9 cellular contexts compared by ENCODE assay signal in the genomic region with DNA sequence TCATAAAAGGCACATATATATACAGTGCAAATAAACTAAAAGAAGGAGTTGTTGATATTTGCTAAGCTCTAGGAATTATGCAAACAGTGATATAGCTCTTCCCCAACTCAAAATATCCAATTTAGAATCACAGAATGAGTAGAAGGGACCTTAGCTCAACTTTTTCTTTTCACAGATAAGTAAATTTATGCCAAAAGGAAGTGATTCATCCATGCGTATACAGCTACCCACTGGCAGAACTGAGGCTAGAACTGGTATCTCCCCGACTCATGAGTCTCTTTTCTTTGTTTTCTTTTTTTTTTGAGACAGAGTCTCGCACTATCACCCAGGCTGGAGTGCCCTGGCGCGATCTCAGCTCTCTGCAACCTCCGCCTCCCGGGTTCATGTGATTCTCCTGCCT. TPM values are rescaled to one million over a fixed set of nuclear protein-coding genes. Genes with fewer than 3 reads are reported as not detected.
A peak's percentile ranks its signal among the peaks of the same experiment; 100 is the strongest.
DNase-seq lines count a peak whose midpoint lies in the region; ATAC-seq and TF ChIP-seq lines count a peak whose summit lies in the region.
"Had no signal": no experiment of that assay in that cellular context is flagged by ENCODE, and none has a peak within 500 bp of the region (broad histone marks: within the 10 kb centered on the region; RNA-seq: fewer than 3 reads in every experiment).

No MANE protein-coding gene starts in this region.

- no peak overlapping the region for H3K4me3 ChIP-seq in HEK293 (ENCODE audit: low read depth, low read length)
- H3K4me3 ChIP-seq: cardiac muscle cell had no signal

- H3K36me3 ChIP-seq in HEK293 (ENCODE audit: control insufficient read depth in 2 of 2, insufficient read depth in 1 of 2, low read length in 2 of 2), result peaks cover 0 to 3% of the 10 kb centered on the region in 2 experiments; a peak in 2 of 3 replicates

- peaks cover 21% of the 10 kb centered on the region for H3K36me3 Mint-ChIP-seq in activated CD4-positive, alpha-beta memory T cell treated with anti-CD3 and anti-CD28 coated beads for 36 hours

- in situ Hi-C loops in ACHN (cut with HindIII; ENCODE audit: low pct_ligation_motif_present, low pct_unique_long_range_greater_than_20kb, low sequenced_read_pairs), result no loop called here

- no peaks in the 10 kb centered on the region for H3K9me3 ChIP-seq in HEK293 (ENCODE audit: control insufficient read depth, insufficient read depth, low read depth, low read length)

- DNase-seq in ACHN, result peak; percentile 57
- peak; percentile 35 for DNase-seq in activated CD4-positive, alpha-beta memory T cell treated with anti-CD3 and anti-CD28 coated beads for 36 hours
- DNase-seq in iris pigment epithelial cell (ENCODE audit: low read depth), result peak; percentile 77
- no peak for DNase-seq in HuH-7 (ENCODE audit: low spot score)
- DNase-seq in NCI-H128 (lab: John Stamatoyannopoulos, UW; ENCODE audit: unreplicated experiment), result no peak
- DNase-seq in GOT3 (lab: John Stamatoyannopoulos, UW), result no peak
- no peak for DNase-seq in left colon

- H3K27ac ChIP-seq in HEK293 (ENCODE audit: extremely low read depth, low read depth, low read length), result no peak overlapping the region; the same call in 1 of the 2 replicates
- H3K27ac ChIP-seq: cardiac muscle cell had no signal

- POLR2A ChIA-PET in HEK293 (lab: Yijun Ruan, JAX), result interaction anchor here (1.3 kb wide), 2 partner anchors 32 to 40 kb away, joined by 4 to 5 read pairs; no protein-coding TSS in a partner anchor
- POLR2A ChIA-PET in activated CD4-positive, alpha-beta memory T cell treated with anti-CD3 and anti-CD28 coated beads for 36 hours (lab: Charles Lee), result interaction anchor here (0.7 to 2.0 kb wide), 2 partner anchors 31 to 344 kb away, joined by 5 to 11 read pairs; no protein-coding TSS in a partner anchor

- H3K4me1 Mint-ChIP-seq in activated CD4-positive, alpha-beta memory T cell treated with anti-CD3 and anti-CD28 coated beads for 36 hours (ENCODE audit: low read depth), result peaks cover 33% of the 10 kb centered on the region

- H3K27me3 Mint-ChIP-seq in activated CD4-positive, alpha-beta memory T cell treated with anti-CD3 and anti-CD28 coated beads for 36 hours, result no peaks in the 10 kb centered on the region

- no peak for ATAC-seq in left colon

- intact Hi-C loops in activated CD4-positive, alpha-beta memory T cell treated with anti-CD3 and anti-CD28 coated beads for 36 hours (cut with micrococcal nuclease), result loop anchor here (1.0 to 2.0 kb wide), 3 partner anchors 30 to 56 kb away; no protein-coding TSS in a partner anchor
- intact Hi-C loops in left colon (cut with DNase I, micrococcal nuclease), result no loop called here

- peak overlapping the region; percentile 16 for H3K4me3 Mint-ChIP-seq in activated CD4-positive, alpha-beta memory T cell treated with anti-CD3 and anti-CD28 coated beads for 36 hours

- peaks cover 4% of the 10 kb centered on the region for H3K9me3 Mint-ChIP-seq in activated CD4-positive, alpha-beta memory T cell treated with anti-CD3 and anti-CD28 coated beads for 36 hours

- no peak for TF ChIP-seq CTCF in HEK293 (tag by site-specific recombination; IDR thresholded peaks at IDR 0.05)

- H3K4me1 ChIP-seq in HEK293 (ENCODE audit: control insufficient read depth, insufficient read depth, low read length), result peaks cover 24% of the 10 kb centered on the region

- no peak overlapping the region for H3K27ac Mint-ChIP-seq in activated CD4-positive, alpha-beta memory T cell treated with anti-CD3 and anti-CD28 coated beads for 36 hours

- CTCF ChIA-PET in HEK293 (lab: Yijun Ruan, JAX), result interaction anchor here (0.7 to 1.0 kb wide), 3 partner anchors 171 to 309 kb away, joined by 3 to 5 read pairs (median 4); no protein-coding TSS in a partner anchor
- CTCF ChIA-PET in activated CD4-positive, alpha-beta memory T cell treated with anti-CD3 and anti-CD28 coated beads for 36 hours (lab: Charles Lee), result interaction anchor here (0.6 to 1.3 kb wide), 3 partner anchors 31 to 163 kb away, joined by 3 read pairs; no protein-coding TSS in a partner anchor

TF ChIP-seq in HEK293, 187 proteins besides CTCF, POLR2A, EP300 and RAD21:
- TF ChIP-seq, protein P1, sequence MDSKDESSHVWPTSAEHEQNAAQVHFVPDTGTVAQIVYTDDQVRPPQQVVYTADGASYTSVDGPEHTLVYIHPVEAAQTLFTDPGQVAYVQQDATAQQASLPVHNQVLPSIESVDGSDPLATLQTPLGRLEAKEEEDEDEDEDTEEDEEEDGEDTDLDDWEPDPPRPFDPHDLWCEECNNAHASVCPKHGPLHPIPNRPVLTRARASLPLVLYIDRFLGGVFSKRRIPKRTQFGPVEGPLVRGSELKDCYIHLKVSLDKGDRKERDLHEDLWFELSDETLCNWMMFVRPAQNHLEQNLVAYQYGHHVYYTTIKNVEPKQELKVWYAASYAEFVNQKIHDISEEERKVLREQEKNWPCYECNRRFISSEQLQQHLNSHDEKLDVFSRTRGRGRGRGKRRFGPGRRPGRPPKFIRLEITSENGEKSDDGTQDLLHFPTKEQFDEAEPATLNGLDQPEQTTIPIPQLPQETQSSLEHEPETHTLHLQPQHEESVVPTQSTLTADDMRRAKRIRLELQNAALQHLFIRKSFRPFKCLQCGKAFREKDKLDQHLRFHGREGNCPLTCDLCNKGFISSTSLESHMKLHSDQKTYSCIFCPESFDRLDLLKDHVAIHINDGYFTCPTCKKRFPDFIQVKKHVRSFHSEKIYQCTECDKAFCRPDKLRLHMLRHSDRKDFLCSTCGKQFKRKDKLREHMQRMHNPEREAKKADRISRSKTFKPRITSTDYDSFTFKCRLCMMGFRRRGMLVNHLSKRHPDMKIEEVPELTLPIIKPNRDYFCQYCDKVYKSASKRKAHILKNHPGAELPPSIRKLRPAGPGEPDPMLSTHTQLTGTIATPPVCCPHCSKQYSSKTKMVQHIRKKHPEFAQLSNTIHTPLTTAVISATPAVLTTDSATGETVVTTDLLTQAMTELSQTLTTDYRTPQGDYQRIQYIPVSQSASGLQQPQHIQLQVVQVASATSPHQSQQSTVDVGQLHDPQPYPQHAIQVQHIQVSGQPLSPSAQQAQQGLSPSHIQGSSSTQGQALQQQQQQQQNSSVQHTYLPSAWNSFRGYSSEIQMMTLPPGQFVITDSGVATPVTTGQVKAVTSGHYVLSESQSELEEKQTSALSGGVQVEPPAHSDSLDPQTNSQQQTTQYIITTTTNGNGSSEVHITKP (tag by site-specific recombination; IDR thresholded peaks at IDR 0.05), result 0 out of 2 replicates have a peak, but pooled peaks have one; percentile 20
- 0 out of 2 replicates have a peak, but pooled peaks have one; percentile 6 for TF ChIP-seq FEZF1 (tag by site-specific recombination; IDR thresholded peaks at IDR 0.05)
- TF ChIP-seq, protein P2, sequence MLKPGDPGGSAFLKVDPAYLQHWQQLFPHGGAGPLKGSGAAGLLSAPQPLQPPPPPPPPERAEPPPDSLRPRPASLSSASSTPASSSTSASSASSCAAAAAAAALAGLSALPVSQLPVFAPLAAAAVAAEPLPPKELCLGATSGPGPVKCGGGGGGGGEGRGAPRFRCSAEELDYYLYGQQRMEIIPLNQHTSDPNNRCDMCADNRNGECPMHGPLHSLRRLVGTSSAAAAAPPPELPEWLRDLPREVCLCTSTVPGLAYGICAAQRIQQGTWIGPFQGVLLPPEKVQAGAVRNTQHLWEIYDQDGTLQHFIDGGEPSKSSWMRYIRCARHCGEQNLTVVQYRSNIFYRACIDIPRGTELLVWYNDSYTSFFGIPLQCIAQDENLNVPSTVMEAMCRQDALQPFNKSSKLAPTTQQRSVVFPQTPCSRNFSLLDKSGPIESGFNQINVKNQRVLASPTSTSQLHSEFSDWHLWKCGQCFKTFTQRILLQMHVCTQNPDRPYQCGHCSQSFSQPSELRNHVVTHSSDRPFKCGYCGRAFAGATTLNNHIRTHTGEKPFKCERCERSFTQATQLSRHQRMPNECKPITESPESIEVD (tag by site-specific recombination; IDR thresholded peaks at IDR 0.05), result peak; percentile 49
- TF ChIP-seq KLF16 (tag by site-specific recombination; IDR thresholded peaks at IDR 0.05), result no peak
- TF ChIP-seq, protein P3, sequence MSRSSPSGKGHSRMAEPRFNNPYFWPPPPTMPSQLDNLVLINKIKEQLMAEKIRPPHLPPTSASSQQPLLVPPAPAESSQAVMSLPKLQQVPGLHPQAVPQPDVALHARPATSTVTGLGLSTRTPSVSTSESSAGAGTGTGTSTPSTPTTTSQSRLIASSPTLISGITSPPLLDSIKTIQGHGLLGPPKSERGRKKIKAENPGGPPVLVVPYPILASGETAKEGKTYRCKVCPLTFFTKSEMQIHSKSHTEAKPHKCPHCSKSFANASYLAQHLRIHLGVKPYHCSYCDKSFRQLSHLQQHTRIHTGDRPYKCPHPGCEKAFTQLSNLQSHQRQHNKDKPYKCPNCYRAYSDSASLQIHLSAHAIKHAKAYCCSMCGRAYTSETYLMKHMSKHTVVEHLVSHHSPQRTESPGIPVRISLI (tag by site-specific recombination; IDR thresholded peaks at IDR 0.05), result 0 out of 2 replicates have a peak, but pooled peaks have one; percentile 28

RNA-seq across cellular contexts. Expression of gene SVIL, which starts 54.2 kb away (rescaled TPM):
- 10 to 100 TPM in 1 of 2 experiments, 1 to 10 TPM in 1; 9.4 to 12.0 TPM for total RNA-seq in activated CD4-positive, alpha-beta memory T cell treated with anti-CD3 and anti-CD28 coated beads for 36 hours
- 100 to 1,000 TPM in 1 of 2 donors, 10 to 100 TPM in 1; 66.6 to 154 TPM for total RNA-seq in left colon

Comparison
In these comparisons a context has a peak if more than half of its experiments do, and no peak if none do; other contexts are left out.
1. DNase-seq: peak in ACHN (single experiment), activated CD4-positive, alpha-beta memory T cell treated with anti-CD3 and anti-CD28 coated beads for 36 hours (single experiment) and iris pigment epithelial cell (single experiment); none in HuH-7 (single experiment), NCI-H128 (single experiment), GOT3 (single experiment) and left colon (0 of 2).
2. RNA of gene SVIL, which starts 54.2 kb away (total RNA-seq): 66.6 to 154 TPM in left colon; 9.4 to 12.0 TPM in activated CD4-positive, alpha-beta memory T cell treated with anti-CD3 and anti-CD28 coated beads for 36 hours; every median in the first group is over 4 times any median in the second.